18 cellular contexts compared by ENCODE assay signal in genomic region chr11:45754261-45754709, GRCh38. TPM values are rescaled to one million over a fixed set of nuclear protein-coding genes. Genes with fewer than 3 reads are reported as not detected.
DNase-seq lines count a peak whose midpoint lies in the region; ATAC-seq and TF ChIP-seq lines count a peak whose summit lies in the region.
"Had no signal": no experiment of that assay in that cellular context is flagged by ENCODE, and none has a peak within 500 bp of the region (broad histone marks: within the 10 kb centered on the region; RNA-seq: fewer than 3 reads in every experiment).

No MANE protein-coding gene starts in this region.

- no peak overlapping the region for H4K8ac ChIP-seq in mesendoderm (ENCODE audit: low read depth, low read length)

- H3K36me3 ChIP-seq in heart left ventricle, result no peaks in the 10 kb centered on the region
- H3K36me3 ChIP-seq in mesendoderm (ENCODE audit: control insufficient read depth, insufficient read depth, low read length), result no peaks in the 10 kb centered on the region
- H3K36me3 ChIP-seq in aorta (ENCODE audit: control insufficient read depth in 1 of 2, insufficient read depth in 2 of 2, low read length in 1 of 2), result no peaks in the 10 kb centered on the region
- no peaks in the 10 kb centered on the region for H3K36me3 ChIP-seq in Caco-2 (ENCODE audit: control insufficient read depth, insufficient read depth, low read length)
- H3K36me3 ChIP-seq: BLaER1 treated with 17β-estradiol and CSF1 and Interleukin-3, amounts not matched to agents 10 nM and 100 nM had no signal

- no peak overlapping the region for H3K4me3 ChIP-seq in heart left ventricle
- no peak overlapping the region for H3K4me3 ChIP-seq in mesendoderm (ENCODE audit: low read length)
- H3K4me3 ChIP-seq in aorta (ENCODE audit: low read length in 2 of 2), result no peak overlapping the region
- H3K4me3 ChIP-seq in Caco-2 (ENCODE audit: low read depth, low read length), result no peak overlapping the region
- H3K4me3 ChIP-seq: BLaER1 treated with 17β-estradiol and CSF1 and Interleukin-3, amounts not matched to agents 10 nM and 100 nM; mucosa of descending colon had no signal

- H3K79me2 ChIP-seq in mesendoderm (ENCODE audit: control insufficient read depth, insufficient read depth, low read length), result no peaks in the 10 kb centered on the region

- H3K23ac ChIP-seq in mesendoderm (ENCODE audit: low read length), result no peak overlapping the region

- H3K27ac Mint-ChIP-seq in Caco-2 (ENCODE audit: unreplicated experiment), result no peak overlapping the region
- H3K27ac Mint-ChIP-seq: stimulated activated naive CD8-positive, alpha-beta T cell treated with anti-CD3 and anti-CD28 coated beads, Interleukin-15, amount 100 ng/mL, for 72 hours had no signal

- H3K56ac ChIP-seq in mesendoderm (ENCODE audit: low read length), result peak overlapping the region; percentile 8

- ATAC-seq in heart left ventricle (peak; percentile 89 to 96 (median 92)), aorta (ENCODE audit: low FRiP score) (peak; percentile 54), GM18511 (IDR thresholded peaks at IDR 0.05; ENCODE audit: unreplicated experiment) (no peak), GM19395 (IDR thresholded peaks at IDR 0.05; ENCODE audit: unreplicated experiment) (no peak)
- ATAC-seq: foreskin keratinocyte; mucosa of descending colon; stimulated activated naive CD8-positive, alpha-beta T cell treated with anti-CD3 and anti-CD28 coated beads, Interleukin-15, amount 100 ng/mL, for 72 hours had no signal

- H3K4ac ChIP-seq in mesendoderm (ENCODE audit: low read depth, low read length), result no peak overlapping the region

- H2BK120ac ChIP-seq in mesendoderm (ENCODE audit: low read depth, low read length), result no peak overlapping the region

- CTCF ChIA-PET in Caco-2 (lab: Charles Lee), result interaction anchor here (1.2 kb wide), 1 partner anchor 18 kb away, joined by 5 read pairs; no protein-coding TSS in a partner anchor

- 17 to 26% (median 22%) methylated on average over 8 of the region's 8 CpGs for WGBS in heart left ventricle, 4 donors
- no CpG with 5 or more reads among the region's 8 CpGs for WGBS in mesendoderm (ENCODE audit: extremely low coverage, insufficient coverage, low lambda C conversion rate)
- 3 to 5% methylated on average over 8 of the region's 8 CpGs for WGBS in aorta, 2 donors

- H3K4me1 Mint-ChIP-seq in Caco-2 (ENCODE audit: low read depth, unreplicated experiment), result peaks cover 8% of the 10 kb centered on the region
- H3K4me1 Mint-ChIP-seq: stimulated activated naive CD8-positive, alpha-beta T cell treated with anti-CD3 and anti-CD28 coated beads, Interleukin-15, amount 100 ng/mL, for 72 hours had no signal

- POLR2A ChIA-PET in Caco-2 (lab: Charles Lee), result no interaction called here

- H3K27ac ChIP-seq in heart left ventricle (peak overlapping the region in 11 of 12 donors; percentile 6 to 53 (median 46)), mesendoderm (ENCODE audit: low read depth, low read length) (peak overlapping the region; percentile 4), aorta (ENCODE audit: low read depth in 1 of 2, low read length in 2 of 2) (peak overlapping the region; percentile 32 to 56)
- H3K27ac ChIP-seq: BLaER1 treated with 17β-estradiol and CSF1 and Interleukin-3, amounts not matched to agents 10 nM and 100 nM; foreskin keratinocyte had no signal

- H3K9me3 Mint-ChIP-seq in Caco-2 (ENCODE audit: unreplicated experiment), result no peaks in the 10 kb centered on the region
- H3K9me3 Mint-ChIP-seq: stimulated activated naive CD8-positive, alpha-beta T cell treated with anti-CD3 and anti-CD28 coated beads, Interleukin-15, amount 100 ng/mL, for 72 hours had no signal

- H3K9me3 ChIP-seq in heart left ventricle (no peaks in the 10 kb centered on the region), aorta (ENCODE audit: control insufficient read depth, low read length) (no peaks in the 10 kb centered on the region), Caco-2 (no peaks in the 10 kb centered on the region)
- H3K9me3 ChIP-seq: BLaER1 treated with 17β-estradiol and CSF1 and Interleukin-3, amounts not matched to agents 10 nM and 100 nM; mucosa of descending colon had no signal

- no peak overlapping the region for H3K18ac ChIP-seq in mesendoderm (ENCODE audit: low read length)

- peak overlapping the region; percentile 0 for H2BK5ac ChIP-seq in mesendoderm (ENCODE audit: low read length)

- no peaks in the 10 kb centered on the region for H3K36me3 Mint-ChIP-seq in Caco-2 (ENCODE audit: insufficient read depth, unreplicated experiment)

- H3K9ac ChIP-seq in mesendoderm (ENCODE audit: low read length), result no peak overlapping the region
- H3K9ac ChIP-seq: BLaER1 treated with 17β-estradiol and CSF1 and Interleukin-3, amounts not matched to agents 10 nM and 100 nM had no signal

- no TSS peak for BruUV-seq in Caco-2 (replicated peaks; lab: Mats Ljungman, UMichigan)

- TF ChIP-seq CTCF in heart left ventricle (IDR thresholded peaks at IDR 0.05) (no peak), Caco-2 (IDR thresholded peaks at IDR 0.05; ENCODE audit: insufficient read depth in 1 of 2, low read depth in 1 of 2, low read length in 1 of 2, severe bottlenecking in 1 of 2, unreplicated experiment in 1 of 2) (no peak)

- H3K4me2 ChIP-seq in mesendoderm (ENCODE audit: low read length), result no peak overlapping the region
- H3K4me2 ChIP-seq: BLaER1 treated with 17β-estradiol and CSF1 and Interleukin-3, amounts not matched to agents 10 nM and 100 nM had no signal

- peaks cover 0 to 24% (median 13%) of the 10 kb centered on the region in 12 donors for H3K4me1 ChIP-seq in heart left ventricle
- H3K4me1 ChIP-seq in mesendoderm (ENCODE audit: control insufficient read depth, low read depth, low read length), result peaks cover 10% of the 10 kb centered on the region
- peaks cover 0 to 2% of the 10 kb centered on the region in 2 donors for H3K4me1 ChIP-seq in aorta (ENCODE audit: control insufficient read depth in 1 of 2, insufficient read depth in 2 of 2, low read length in 2 of 2)
- peaks cover 15% of the 10 kb centered on the region for H3K4me1 ChIP-seq in Caco-2
- H3K4me1 ChIP-seq: BLaER1 treated with 17β-estradiol and CSF1 and Interleukin-3, amounts not matched to agents 10 nM and 100 nM; foreskin keratinocyte had no signal

- TF ChIP-seq POLR2A in heart left ventricle (IDR thresholded peaks at IDR 0.05), result no peak

- no peaks in the 10 kb centered on the region for H3K79me1 ChIP-seq in mesendoderm (ENCODE audit: low read length)

- H2AK5ac ChIP-seq in mesendoderm (ENCODE audit: low read length), result no peak overlapping the region

- H3K27me3 ChIP-seq in heart left ventricle, result no peaks in the 10 kb centered on the region
- H3K27me3 ChIP-seq in mesendoderm (ENCODE audit: insufficient read depth, low read length, poor library complexity), result no peaks in the 10 kb centered on the region
- H3K27me3 ChIP-seq in aorta (ENCODE audit: control insufficient read depth in 1 of 2, insufficient read depth in 2 of 2, low read length in 1 of 2), result no peaks in the 10 kb centered on the region
- no peaks in the 10 kb centered on the region for H3K27me3 ChIP-seq in Caco-2 (replicated peaks; ENCODE audit: control insufficient read depth, insufficient read depth, low read length)
- H3K27me3 ChIP-seq: BLaER1 treated with 17β-estradiol and CSF1 and Interleukin-3, amounts not matched to agents 10 nM and 100 nM had no signal

- intact Hi-C loops in heart left ventricle (cut with DNase I), result loop anchor here in 1 of 10 donors (10.0 kb wide), 1 partner anchor 89 kb away; the partner anchor contains the start of gene CHST1
- intact Hi-C loops in aorta (cut with DNase I), result loop anchor here in 1 of 2 donors (10.0 kb wide), 1 partner anchor 89 kb away; the partner anchor contains the start of gene CHST1
- intact Hi-C loops in Caco-2 (cut with micrococcal nuclease; ENCODE audit: unreplicated experiment), result no loop called here

- H4K5ac ChIP-seq in mesendoderm (ENCODE audit: low read length), result no peak overlapping the region

- H3K27me3 Mint-ChIP-seq in Caco-2 (ENCODE audit: insufficient read depth, unreplicated experiment), result peaks cover 11% of the 10 kb centered on the region

- H2BK15ac ChIP-seq in mesendoderm (replicated peaks; ENCODE audit: low read depth), result no peak overlapping the region

- DNase-seq in amniotic epithelial cell (ENCODE audit: low read depth) (peak; percentile 96), heart left ventricle (peak; percentile 39 to 84 (median 73)), mesendoderm (peak; percentile 89), aorta (peak; percentile 68 to 79), SKM-1 (lab: John Stamatoyannopoulos, UW; ENCODE audit: unreplicated experiment) (no peak), Caco-2 (no peak)
- DNase-seq: anterior cingulate cortex; DMS79; effector CD8-positive, alpha-beta T cell; mucosa of descending colon; MV-4-11; NCI-H2227 treated with DMSO at 0.1 percent for 48 hours; occipital lobe; stimulated activated naive CD8-positive, alpha-beta T cell treated with anti-CD3 and anti-CD28 coated beads, Interleukin-15, amount 100 ng/mL, for 72 hours had no signal

- H3K4me3 Mint-ChIP-seq in Caco-2 (ENCODE audit: unreplicated experiment), result no peak overlapping the region
- H3K4me3 Mint-ChIP-seq: stimulated activated naive CD8-positive, alpha-beta T cell treated with anti-CD3 and anti-CD28 coated beads, Interleukin-15, amount 100 ng/mL, for 72 hours had no signal

RNA-seq across cellular contexts. Expression of gene SLC35C1, which starts 50.7 kb away (rescaled TPM):
- total RNA-seq in heart left ventricle (10 to 100 TPM in 4 of 9 donors, 1 to 10 TPM in 5; 5.5 to 11.3 (median 7.8) TPM), aorta (10 to 100 TPM; 11.5 to 11.8 TPM), Caco-2 (2022) (14.0 and 15.1 TPM in 2 replicates)
- polyA plus RNA-seq in heart left ventricle (10 to 100 TPM in 1 of 2 donors, 1 to 10 TPM in 1; 5.3 to 21.0 TPM), aorta (1 to 10 TPM; 6.5 to 9.4 TPM)
- 7.2 TPM for polyA plus RNA-seq in mesendoderm (2013, experiment 1 of 2)
- polyA plus RNA-seq in mesendoderm (2013, experiment 2 of 2), result 7.3 TPM

Comparison
In these comparisons a context has a peak if more than half of its experiments do, and no peak if none do; other contexts are left out.
1. DNase-seq: peak in amniotic epithelial cell (single experiment), heart left ventricle (5 of 5), mesendoderm (single experiment) and aorta (2 of 2); none in SKM-1 (single experiment) and Caco-2 (0 of 2).
2. ATAC-seq: peak in heart left ventricle (4 of 4) and aorta (single experiment); none in GM18511 (single experiment) and GM19395 (single experiment).
3. Peak in every context shown above with its lines, with median percentiles within 50 percentile points of each other: H3K27ac ChIP-seq.